In genomic region chr1:162982364-162982763, GRCh38 we compare ENCODE assay signal across 22 cellular contexts.
DNase-seq lines count a peak whose midpoint lies in the region; ATAC-seq, FAIRE-seq and TF ChIP-seq lines count a peak whose summit lies in the region.
"Had no signal": no experiment of that assay in that cellular context is flagged by ENCODE, and none has a peak within 500 bp of the region (broad histone marks: within the 10 kb centered on the region; RNA-seq: fewer than 3 reads in every experiment).

No MANE protein-coding gene starts in this region.

- no peak for FAIRE-seq in HepG2 (lab: Jason Lieb, UNC)
- FAIRE-seq: A204.1, GM12891, GM18507 had no signal

- H4K20me1 ChIP-seq in HepG2 (ENCODE audit: insufficient read depth, low read length): no peaks in the 10 kb centered on the region
- H4K20me1 ChIP-seq: BLaER1 had no signal

- H3K36me3 ChIP-seq in HepG2 (replicated peaks in 1 of 2; ENCODE audit: control insufficient read depth in 1 of 2, insufficient read depth in 2 of 2, low read length in 2 of 2) (no peaks in the 10 kb centered on the region), right lobe of liver (no peaks in the 10 kb centered on the region)
- H3K36me3 ChIP-seq: BLaER1 had no signal

- H3K27me3 ChIP-seq in HepG2 (ENCODE audit: control insufficient read depth in 1 of 2, insufficient read depth in 2 of 2, low read length in 2 of 2) (no peaks in the 10 kb centered on the region), right lobe of liver (no peaks in the 10 kb centered on the region)
- H3K27me3 ChIP-seq: BLaER1 had no signal

- no TSS peak for BruUV-seq in HepG2 (replicated peaks; lab: Mats Ljungman, UMichigan)

- H3K79me2 ChIP-seq in HepG2 (ENCODE audit: insufficient read depth, low read length): no peaks in the 10 kb centered on the region

- H3K4me1 ChIP-seq in HepG2 (ENCODE audit: insufficient read depth, low read length) (no peaks in the 10 kb centered on the region), right lobe of liver (no peaks in the 10 kb centered on the region)

- H3K4me2 ChIP-seq in HepG2 (ENCODE audit: low read depth, low read length): no peak overlapping the region
- H3K4me2 ChIP-seq: BLaER1, GM23338 had no signal

- CTCF ChIA-PET in HepG2 (lab: Yijun Ruan, JAX; ENCODE audit: low intra/inter-chr PET ratio, low total read pairs): no interaction called here

- ATAC-seq in HepG2 (no peak), right lobe of liver (no peak), HG03378 (IDR thresholded peaks at IDR 0.05; ENCODE audit: unreplicated experiment) (no peak)
- no peak for ATAC-seq in stimulated activated naive CD8-positive, alpha-beta T cell treated with anti-CD3 and anti-CD28 coated beads, Interleukin-15, Interleukin-2, amounts not matched to agents 100 U/mL and 50 U/mL, for 24 hours
- ATAC-seq: GM23338, HCT116 had no signal

- DNase-seq in HepG2 (ENCODE audit: low spot score) (no peak), right lobe of liver (no peak), choroid plexus epithelial cell (ENCODE audit: low read depth) (peak; percentile 31), fibroblast of pulmonary artery (ENCODE audit: low read depth) (peak; percentile 43), retinal pigment epithelial cell (ENCODE audit: low read depth) (peak; percentile 27), NCI-H1092 (lab: John Stamatoyannopoulos, UW) (no peak)
- no peak for DNase-seq in stimulated activated naive CD8-positive, alpha-beta T cell treated with anti-CD3 and anti-CD28 coated beads, Interleukin-15, Interleukin-2, amounts not matched to agents 100 U/mL and 50 U/mL, for 24 hours
- DNase-seq: CD4-positive, alpha-beta T cell; CD8-positive, alpha-beta memory T cell; DMS53; DMS79 treated with DMSO at 0.1 percent for 48 hours; GF-D8; H9 had no signal

- H3K9me3 ChIP-seq in HepG2 (ENCODE audit: low read length) (no peaks in the 10 kb centered on the region), right lobe of liver (no peaks in the 10 kb centered on the region)
- H3K9me3 ChIP-seq: BLaER1 had no signal

- no peak for TF ChIP-seq RAD21 in HepG2 (CRISPR knock-in tag; IDR thresholded peaks at IDR 0.05)

- TF ChIP-seq CTCF in HepG2 (CRISPR knock-in tag; IDR thresholded peaks at IDR 0.05): no peak
- TF ChIP-seq CTCF in right lobe of liver (IDR thresholded peaks at IDR 0.05): no peak
- no peak for TF ChIP-seq CTCF in choroid plexus epithelial cell (conservative IDR thresholded peaks at IDR 0.05; ENCODE audit: low read depth, low read length)
- TF ChIP-seq CTCF in fibroblast of pulmonary artery (IDR thresholded peaks at IDR 0.05; ENCODE audit: low read length, missing control alignments): no peak
- no peak for TF ChIP-seq CTCF in retinal pigment epithelial cell (conservative IDR thresholded peaks at IDR 0.05; ENCODE audit: low read depth, low read length)

- H3K27ac ChIP-seq in HepG2 (ENCODE audit: extremely low read length, insufficient read depth, low read length) (no peak overlapping the region), right lobe of liver (no peak overlapping the region)
- H3K27ac ChIP-seq: 22Rv1, BLaER1, C4-2B had no signal

- in situ Hi-C loops in HepG2 (cut with HindIII; ENCODE audit: extremely low pct_ligation_motif_present, low pct_unique_long_range_greater_than_20kb): no loop called here

- no peak overlapping the region for H2AFZ ChIP-seq in HepG2 (ENCODE audit: low read length)
- H2AFZ ChIP-seq: GM23338 had no signal

- TF ChIP-seq EP300 in HepG2 (IDR thresholded peaks at IDR 0.05; ENCODE audit: low read depth in 2 of 2, low read length in 2 of 2): no peak
- no peak for TF ChIP-seq EP300 in HepG2 (CRISPR knock-in tag; IDR thresholded peaks at IDR 0.05; ENCODE audit: borderline replicate concordance)

- H3K9ac ChIP-seq in HepG2 (ENCODE audit: insufficient read depth, low read depth, low read length): no peak overlapping the region
- H3K9ac ChIP-seq: BLaER1 had no signal

- intact Hi-C loops in HepG2 (cut with micrococcal nuclease; ENCODE audit: unreplicated experiment) (no loop called here), right lobe of liver (cut with DNase I) (no loop called here)

- H3K4me3 ChIP-seq in HepG2 (replicated peaks in 1 of 3; ENCODE audit: insufficient read depth in 1 of 3, low read depth in 2 of 3, low read length in 3 of 3) (no peak overlapping the region), right lobe of liver (no peak overlapping the region), choroid plexus epithelial cell (ENCODE audit: low read depth, low read length) (no peak overlapping the region), fibroblast of pulmonary artery (replicated peaks; ENCODE audit: low read depth, low read length) (no peak overlapping the region), retinal pigment epithelial cell (ENCODE audit: low read length) (no peak overlapping the region)
- H3K4me3 ChIP-seq: BLaER1, GM23338 had no signal

- POLR2A ChIA-PET in HepG2 (lab: Yijun Ruan, JAX): no interaction called here

- TF ChIP-seq POLR2A in HepG2 (IDR thresholded peaks at IDR 0.05; ENCODE audit: insufficient read depth in 1 of 2, low read depth in 2 of 2, low read length in 2 of 2) (no peak), right lobe of liver (IDR thresholded peaks at IDR 0.05) (no peak)

TF ChIP-seq in HepG2, 621 proteins besides CTCF, POLR2A, EP300 and RAD21:
- TF ChIP-seq HINFP (CRISPR knock-in tag; IDR thresholded peaks at IDR 0.05; ENCODE audit: low read depth) (no peak), CEBPB (IDR thresholded peaks at IDR 0.05; ENCODE audit: borderline replicate concordance, low read depth, low read length) (0 out of 2 replicates have a peak, but pooled peaks have one; percentile 3)

Comparison
In these comparisons a context has a peak if more than half of its experiments do, and no peak if none do; other contexts are left out.
1. DNase-seq: peak in choroid plexus epithelial cell (single experiment), fibroblast of pulmonary artery (single experiment) and retinal pigment epithelial cell (single experiment); none in HepG2 (single experiment), right lobe of liver (0 of 3), NCI-H1092 (single experiment) and stimulated activated naive CD8-positive, alpha-beta T cell treated with anti-CD3 and anti-CD28 coated beads, Interleukin-15, Interleukin-2, amounts not matched to agents 100 U/mL and 50 U/mL, for 24 hours (single experiment).